In the genomic region with DNA sequence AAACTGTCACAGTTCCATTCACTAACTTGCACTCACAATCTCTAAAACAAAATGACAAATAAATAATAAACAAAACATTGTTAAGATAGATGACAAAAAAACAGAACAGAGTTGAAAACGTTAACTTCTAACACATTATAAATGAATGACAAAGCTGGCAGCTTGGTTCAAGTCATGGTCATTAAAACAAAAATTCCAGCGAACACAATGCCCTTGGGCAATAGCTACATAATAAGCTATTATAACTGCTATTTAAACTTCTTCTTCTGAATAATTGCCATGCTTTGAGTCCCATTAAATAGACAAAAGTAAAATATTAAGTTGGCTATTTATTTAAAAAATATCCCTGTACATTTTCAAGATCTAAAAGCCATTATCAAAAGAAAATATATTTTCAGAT, we compare ENCODE assay signal across 28 cellular contexts. TPM values are rescaled to one million over a fixed set of nuclear protein-coding genes. Genes with fewer than 3 reads are reported as not detected.
DNase-seq lines count a peak whose midpoint lies in the region; ATAC-seq and TF ChIP-seq lines count a peak whose summit lies in the region.
"Had no signal": no experiment of that assay in that cellular context is flagged by ENCODE, and none has a peak within 500 bp of the region (broad histone marks: within the 10 kb centered on the region; RNA-seq: fewer than 3 reads in every experiment).

No MANE protein-coding gene starts in this region.

- no peak for TF ChIP-seq POLR2A in tibial nerve (IDR thresholded peaks at IDR 0.05)

- H3K27ac Mint-ChIP-seq in activated T-cell treated with anti-CD3 and anti-CD28 coated beads, Interleukin-2, amount 50 U/mL, for 72 hours = peak overlapping the region; percentile 49
- peak overlapping the region in 4 of 6 donors; percentile 14 to 69 (median 28) for H3K27ac Mint-ChIP-seq in immature natural killer cell
- no peak overlapping the region for H3K27ac Mint-ChIP-seq in activated CD8-positive, alpha-beta memory T cell treated with anti-CD3 and anti-CD28 coated beads, Interleukin-2, amount 10 ng/mL, durations not matched to agents 7 days and 5 days
- H3K27ac Mint-ChIP-seq: neural progenitor cell; stimulated activated memory B cell treated with anti-CD40 and anti-IgM and Interleukin-4, amounts not matched to agents 10 μg/mL and 1 μg/mL and 100 μg/mL, for 72 hours; T-helper 1 cell treated with Interleukin-12 subunit alpha and Interleukin-12 subunit beta and Interleukin-4 antibody, amounts not matched to agents 30 μg/mL and 1 μg/mL, for 36 hours had no signal

- WGBS in tibial nerve, 2 donors = 11 to 19% methylated on average over 2 of the region's 2 CpGs

- DNase-seq in activated T-cell treated with anti-CD3 and anti-CD28 coated beads, Interleukin-2, amount 50 U/mL, for 72 hours = no peak
- DNase-seq in activated T-cell treated with anti-CD3 and anti-CD28 coated beads for 4 hours = no peak
- DNase-seq in SJCRH30 = peak; percentile 41 to 76
- DNase-seq in immature natural killer cell = no peak
- no peak for DNase-seq in tibial nerve (ENCODE audit: low spot score in 2 of 2)
- DNase-seq in NCI-H2107 treated with DMSO at 0.1 percent for 48 hours (lab: John Stamatoyannopoulos, UW; ENCODE audit: unreplicated experiment) = no peak
- no peak for DNase-seq in activated CD8-positive, alpha-beta memory T cell treated with anti-CD3 and anti-CD28 coated beads, Interleukin-2, amount 10 ng/mL, durations not matched to agents 7 days and 5 days
- DNase-seq: activated CD8-positive, alpha-beta T cell treated with anti-CD3 and anti-CD28 coated beads for 36 hours; activated gamma-delta T cell treated with Interleukin-2 at 50 U/mL for 16 hours; body of pancreas; CD4-positive, alpha-beta memory T cell; DMS 273 treated with DMSO at 0.1 percent for 48 hours; heart left ventricle; Karpas-422; NCI-H1930; NCI-H526; right lobe of liver; RPMI8226; stimulated activated CD4-positive, alpha-beta T cell treated with anti-CD3 and anti-CD28 coated beads, Interleukin-4, amount 100 ng/mL, for 24 hours; uterus had no signal

- H3K4me1 Mint-ChIP-seq in activated T-cell treated with anti-CD3 and anti-CD28 coated beads, Interleukin-2, amount 50 U/mL, for 72 hours (ENCODE audit: low read depth) = peaks cover 20% of the 10 kb centered on the region
- H3K4me1 Mint-ChIP-seq in immature natural killer cell = peaks cover 18 to 62% of the 10 kb centered on the region in 2 donors
- H3K4me1 Mint-ChIP-seq in activated CD8-positive, alpha-beta memory T cell treated with anti-CD3 and anti-CD28 coated beads, Interleukin-2, amount 10 ng/mL, durations not matched to agents 7 days and 5 days = peaks cover 13% of the 10 kb centered on the region
- H3K4me1 Mint-ChIP-seq: neural progenitor cell had no signal

- no peaks in the 10 kb centered on the region for H3K27me3 Mint-ChIP-seq in activated T-cell treated with anti-CD3 and anti-CD28 coated beads, Interleukin-2, amount 50 U/mL, for 72 hours (ENCODE audit: low read depth)
- peaks cover 0 to 3% (median 0%) of the 10 kb centered on the region in 3 donors for H3K27me3 Mint-ChIP-seq in immature natural killer cell (ENCODE audit: low read depth in 3 of 3)
- H3K27me3 Mint-ChIP-seq in activated CD8-positive, alpha-beta memory T cell treated with anti-CD3 and anti-CD28 coated beads, Interleukin-2, amount 10 ng/mL, durations not matched to agents 7 days and 5 days = no peaks in the 10 kb centered on the region
- H3K27me3 Mint-ChIP-seq: activated CD8-positive, alpha-beta T cell treated with anti-CD3 and anti-CD28 coated beads for 36 hours; CD4-positive, alpha-beta memory T cell; stimulated activated memory B cell treated with anti-CD40 and anti-IgM and Interleukin-4, amounts not matched to agents 10 μg/mL and 1 μg/mL and 100 μg/mL, for 72 hours had no signal

- H3K4me1 ChIP-seq in SJCRH30 (peaks cover 25% of the 10 kb centered on the region), tibial nerve (peaks cover 0 to 44% (median 6%) of the 10 kb centered on the region in 4 donors)
- H3K4me1 ChIP-seq: A549, body of pancreas, neural progenitor cell, uterus had no signal

- H3K27me3 ChIP-seq in SJCRH30 (no peaks in the 10 kb centered on the region), tibial nerve (no peaks in the 10 kb centered on the region)
- H3K27me3 ChIP-seq: body of pancreas, heart left ventricle, neural progenitor cell, right lobe of liver, suprapubic skin, uterus had no signal

- no peak for TF ChIP-seq CTCF in tibial nerve (IDR thresholded peaks at IDR 0.05)

- ATAC-seq in activated T-cell treated with anti-CD3 and anti-CD28 coated beads, Interleukin-2, amount 50 U/mL, for 72 hours (replicated peaks in 1 of 2) = no peak
- ATAC-seq in HG02840 (IDR thresholded peaks at IDR 0.05; ENCODE audit: low FRiP score, unreplicated experiment) = no peak
- no peak for ATAC-seq in activated CD8-positive, alpha-beta memory T cell treated with anti-CD3 and anti-CD28 coated beads, Interleukin-2, amount 10 ng/mL, durations not matched to agents 7 days and 5 days
- ATAC-seq: A549; activated CD4-positive, CD25-positive, alpha-beta regulatory T cell treated with anti-CD3 and anti-CD28 coated beads, Interleukin-2, amount 50 U/mL, for 24 hours; activated CD8-positive, alpha-beta T cell treated with anti-CD3 and anti-CD28 coated beads for 36 hours; body of pancreas; heart left ventricle; HepG2; right lobe of liver; stimulated activated memory B cell treated with anti-CD40 and anti-IgM and Interleukin-4, amounts not matched to agents 10 μg/mL and 1 μg/mL and 100 μg/mL, for 72 hours had no signal

- no peak for TF ChIP-seq EP300 in tibial nerve (IDR thresholded peaks at IDR 0.05)

- peak overlapping the region; percentile 61 for H3K27ac ChIP-seq in SJCRH30
- H3K27ac ChIP-seq in tibial nerve = peak overlapping the region in 3 of 4 donors; percentile 18 to 67 (median 24)
- H3K27ac ChIP-seq: A549, body of pancreas, heart left ventricle, neural progenitor cell, right lobe of liver, suprapubic skin, uterus had no signal

- H3K36me3 ChIP-seq in SJCRH30 (peaks cover 61% of the 10 kb centered on the region), tibial nerve (peaks cover 0 to 32% (median under 1%) of the 10 kb centered on the region in 3 donors)
- H3K36me3 ChIP-seq: neural progenitor cell, uterus had no signal

- no peak overlapping the region for H3K4me3 ChIP-seq in SJCRH30
- H3K4me3 ChIP-seq in tibial nerve = no peak overlapping the region
- H3K4me3 ChIP-seq: A549, body of pancreas, heart left ventricle, neural progenitor cell, right lobe of liver, suprapubic skin, uterus had no signal

- H3K9me3 ChIP-seq in SJCRH30 (replicated peaks) (no peaks in the 10 kb centered on the region), tibial nerve (no peaks in the 10 kb centered on the region)
- H3K9me3 ChIP-seq: A549, body of pancreas, heart left ventricle, right lobe of liver, suprapubic skin, uterus had no signal

- no peaks in the 10 kb centered on the region for H3K9me3 Mint-ChIP-seq in activated T-cell treated with anti-CD3 and anti-CD28 coated beads, Interleukin-2, amount 50 U/mL, for 72 hours
- no peaks in the 10 kb centered on the region for H3K9me3 Mint-ChIP-seq in immature natural killer cell
- no peaks in the 10 kb centered on the region for H3K9me3 Mint-ChIP-seq in activated CD8-positive, alpha-beta memory T cell treated with anti-CD3 and anti-CD28 coated beads, Interleukin-2, amount 10 ng/mL, durations not matched to agents 7 days and 5 days (ENCODE audit: low read depth)
- H3K9me3 Mint-ChIP-seq: activated CD8-positive, alpha-beta T cell treated with anti-CD3 and anti-CD28 coated beads for 36 hours; CD4-positive, alpha-beta memory T cell; neural progenitor cell; stimulated activated memory B cell treated with anti-CD40 and anti-IgM and Interleukin-4, amounts not matched to agents 10 μg/mL and 1 μg/mL and 100 μg/mL, for 72 hours; T-helper 1 cell treated with Interleukin-12 subunit alpha and Interleukin-12 subunit beta and Interleukin-4 antibody, amounts not matched to agents 30 μg/mL and 1 μg/mL, for 36 hours had no signal

- H3K36me3 Mint-ChIP-seq in activated T-cell treated with anti-CD3 and anti-CD28 coated beads, Interleukin-2, amount 50 U/mL, for 72 hours (ENCODE audit: insufficient read depth in 2 of 2) = peaks cover 4 to 43% of the 10 kb centered on the region in 2 donors
- H3K36me3 Mint-ChIP-seq in immature natural killer cell = peaks cover 8 to 36% (median 22%) of the 10 kb centered on the region in 3 donors
- peaks cover 54% of the 10 kb centered on the region for H3K36me3 Mint-ChIP-seq in activated CD8-positive, alpha-beta memory T cell treated with anti-CD3 and anti-CD28 coated beads, Interleukin-2, amount 10 ng/mL, durations not matched to agents 7 days and 5 days

- H3K4me3 Mint-ChIP-seq in activated T-cell treated with anti-CD3 and anti-CD28 coated beads, Interleukin-2, amount 50 U/mL, for 72 hours = no peak overlapping the region
- H3K4me3 Mint-ChIP-seq in immature natural killer cell = no peak overlapping the region
- H3K4me3 Mint-ChIP-seq in activated CD8-positive, alpha-beta memory T cell treated with anti-CD3 and anti-CD28 coated beads, Interleukin-2, amount 10 ng/mL, durations not matched to agents 7 days and 5 days = no peak overlapping the region
- H3K4me3 Mint-ChIP-seq: activated CD8-positive, alpha-beta T cell treated with anti-CD3 and anti-CD28 coated beads for 36 hours; CD4-positive, alpha-beta memory T cell; neural progenitor cell; stimulated activated memory B cell treated with anti-CD40 and anti-IgM and Interleukin-4, amounts not matched to agents 10 μg/mL and 1 μg/mL and 100 μg/mL, for 72 hours; T-helper 1 cell treated with Interleukin-12 subunit alpha and Interleukin-12 subunit beta and Interleukin-4 antibody, amounts not matched to agents 30 μg/mL and 1 μg/mL, for 36 hours had no signal

- CTCF ChIA-PET in activated CD8-positive, alpha-beta memory T cell treated with anti-CD3 and anti-CD28 coated beads, Interleukin-2, amount 10 ng/mL, durations not matched to agents 7 days and 5 days (lab: Charles Lee) = interaction anchor here (0.6 kb wide), 1 partner anchor 39 kb away, joined by 4 read pairs; no protein-coding TSS in a partner anchor

RNA-seq across cellular contexts. Expression of a gene that starts 54.7 kb away (rescaled TPM):
- total RNA-seq in activated T-cell treated with anti-CD3 and anti-CD28 coated beads, Interleukin-2, amount 50 U/mL, for 72 hours = 100 to 1,000 TPM in 1 of 2 donors, 10 to 100 TPM in 1; 70.3 to 103 TPM
- 221 and 242 TPM in 2 replicates for total RNA-seq in SJCRH30 (2014; rRNA removed; shearing (Covaris generic))
- polyA plus RNA-seq in immature natural killer cell = 10 to 100 TPM; 20.8 to 39.4 (median 22.4) TPM
- total RNA-seq in tibial nerve = 100 to 1,000 TPM; 287 to 339 (median 313) TPM
- total RNA-seq in activated CD8-positive, alpha-beta memory T cell treated with anti-CD3 and anti-CD28 coated beads, Interleukin-2, amount 10 ng/mL, durations not matched to agents 7 days and 5 days = 100 to 1,000 TPM; 123 to 166 TPM

Comparison
In these comparisons a context has a peak if more than half of its experiments do, and no peak if none do; other contexts are left out.
1. DNase-seq: peak in SJCRH30 (2 of 2); none in activated T-cell treated with anti-CD3 and anti-CD28 coated beads, Interleukin-2, amount 50 U/mL, for 72 hours (0 of 2), activated T-cell treated with anti-CD3 and anti-CD28 coated beads for 4 hours (single experiment), immature natural killer cell (0 of 3), tibial nerve (0 of 2), NCI-H2107 treated with DMSO at 0.1 percent for 48 hours (single experiment) and activated CD8-positive, alpha-beta memory T cell treated with anti-CD3 and anti-CD28 coated beads, Interleukin-2, amount 10 ng/mL, durations not matched to agents 7 days and 5 days (single experiment).